ENCODE assay signal across 2 cellular contexts in the genomic region with DNA sequence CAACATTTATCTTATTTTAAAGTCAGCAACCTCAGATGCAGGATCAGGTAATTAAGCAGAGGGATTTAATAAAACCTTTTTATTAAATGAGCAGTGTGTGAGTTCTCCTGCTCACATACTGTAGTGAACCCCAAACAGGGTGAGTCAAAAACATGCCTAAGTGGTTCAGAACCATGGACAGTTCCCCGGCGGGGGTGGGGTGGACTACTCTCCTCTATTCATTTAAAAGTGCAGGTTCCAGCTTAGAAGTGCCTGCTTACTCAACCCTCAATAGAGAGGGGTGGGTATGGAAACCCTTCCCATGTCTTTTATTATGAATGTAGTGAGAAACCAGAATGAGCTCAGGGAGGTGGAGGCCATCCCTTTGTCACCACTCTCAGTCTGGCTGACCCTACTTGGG.
TF ChIP-seq lines count a peak whose summit lies in the region.

No MANE protein-coding gene starts in this region.

TF ChIP-seq in GM23338, 12 proteins besides CTCF, POLR2A, EP300 and RAD21 (continued from another document):
- peak; percentile 87 for TF ChIP-seq REST (IDR thresholded peaks at IDR 0.05; ENCODE audit: unreplicated experiment)

TF ChIP-seq in GM12878, 131 proteins besides CTCF, POLR2A, EP300 and RAD21 (continued from another document):
- TF ChIP-seq, protein P1, sequence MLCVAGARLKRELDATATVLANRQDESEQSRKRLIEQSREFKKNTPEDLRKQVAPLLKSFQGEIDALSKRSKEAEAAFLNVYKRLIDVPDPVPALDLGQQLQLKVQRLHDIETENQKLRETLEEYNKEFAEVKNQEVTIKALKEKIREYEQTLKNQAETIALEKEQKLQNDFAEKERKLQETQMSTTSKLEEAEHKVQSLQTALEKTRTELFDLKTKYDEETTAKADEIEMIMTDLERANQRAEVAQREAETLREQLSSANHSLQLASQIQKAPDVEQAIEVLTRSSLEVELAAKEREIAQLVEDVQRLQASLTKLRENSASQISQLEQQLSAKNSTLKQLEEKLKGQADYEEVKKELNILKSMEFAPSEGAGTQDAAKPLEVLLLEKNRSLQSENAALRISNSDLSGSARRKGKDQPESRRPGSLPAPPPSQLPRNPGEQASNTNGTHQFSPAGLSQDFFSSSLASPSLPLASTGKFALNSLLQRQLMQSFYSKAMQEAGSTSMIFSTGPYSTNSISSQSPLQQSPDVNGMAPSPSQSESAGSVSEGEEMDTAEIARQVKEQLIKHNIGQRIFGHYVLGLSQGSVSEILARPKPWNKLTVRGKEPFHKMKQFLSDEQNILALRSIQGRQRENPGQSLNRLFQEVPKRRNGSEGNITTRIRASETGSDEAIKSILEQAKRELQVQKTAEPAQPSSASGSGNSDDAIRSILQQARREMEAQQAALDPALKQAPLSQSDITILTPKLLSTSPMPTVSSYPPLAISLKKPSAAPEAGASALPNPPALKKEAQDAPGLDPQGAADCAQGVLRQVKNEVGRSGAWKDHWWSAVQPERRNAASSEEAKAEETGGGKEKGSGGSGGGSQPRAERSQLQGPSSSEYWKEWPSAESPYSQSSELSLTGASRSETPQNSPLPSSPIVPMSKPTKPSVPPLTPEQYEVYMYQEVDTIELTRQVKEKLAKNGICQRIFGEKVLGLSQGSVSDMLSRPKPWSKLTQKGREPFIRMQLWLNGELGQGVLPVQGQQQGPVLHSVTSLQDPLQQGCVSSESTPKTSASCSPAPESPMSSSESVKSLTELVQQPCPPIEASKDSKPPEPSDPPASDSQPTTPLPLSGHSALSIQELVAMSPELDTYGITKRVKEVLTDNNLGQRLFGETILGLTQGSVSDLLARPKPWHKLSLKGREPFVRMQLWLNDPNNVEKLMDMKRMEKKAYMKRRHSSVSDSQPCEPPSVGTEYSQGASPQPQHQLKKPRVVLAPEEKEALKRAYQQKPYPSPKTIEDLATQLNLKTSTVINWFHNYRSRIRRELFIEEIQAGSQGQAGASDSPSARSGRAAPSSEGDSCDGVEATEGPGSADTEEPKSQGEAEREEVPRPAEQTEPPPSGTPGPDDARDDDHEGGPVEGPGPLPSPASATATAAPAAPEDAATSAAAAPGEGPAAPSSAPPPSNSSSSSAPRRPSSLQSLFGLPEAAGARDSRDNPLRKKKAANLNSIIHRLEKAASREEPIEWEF (IDR thresholded peaks at IDR 0.05; ENCODE audit: insufficient replicate concordance, low read depth, low read length), result no peak
- TF ChIP-seq TCF3 (IDR thresholded peaks at IDR 0.05; ENCODE audit: borderline replicate concordance, insufficient read depth, low read depth, low read length) (no peak), REST (IDR thresholded peaks at IDR 0.05; ENCODE audit: low read depth, low read length) (peak; percentile 95), SPI1 (IDR thresholded peaks at IDR 0.05; ENCODE audit: borderline replicate concordance, insufficient read depth, low read depth, low read length) (no peak), IKZF1 (conservative IDR thresholded peaks at IDR 0.05) (no peak), YY1 (IDR thresholded peaks at IDR 0.05; ENCODE audit: low read depth, low read length) (no peak), ZBTB11 (CRISPR knock-in tag; IDR thresholded peaks at IDR 0.05) (no peak)
